In genomic region chr5:141781910-141782309, GRCh38 we compare ENCODE assay signal across 1 cellular context.
TF ChIP-seq lines count a peak whose summit lies in the region.

No MANE protein-coding gene starts in this region.

TF ChIP-seq in HepG2, 621 proteins besides CTCF, POLR2A, EP300 and RAD21 (continued from another document):
- TF ChIP-seq, protein P1, sequence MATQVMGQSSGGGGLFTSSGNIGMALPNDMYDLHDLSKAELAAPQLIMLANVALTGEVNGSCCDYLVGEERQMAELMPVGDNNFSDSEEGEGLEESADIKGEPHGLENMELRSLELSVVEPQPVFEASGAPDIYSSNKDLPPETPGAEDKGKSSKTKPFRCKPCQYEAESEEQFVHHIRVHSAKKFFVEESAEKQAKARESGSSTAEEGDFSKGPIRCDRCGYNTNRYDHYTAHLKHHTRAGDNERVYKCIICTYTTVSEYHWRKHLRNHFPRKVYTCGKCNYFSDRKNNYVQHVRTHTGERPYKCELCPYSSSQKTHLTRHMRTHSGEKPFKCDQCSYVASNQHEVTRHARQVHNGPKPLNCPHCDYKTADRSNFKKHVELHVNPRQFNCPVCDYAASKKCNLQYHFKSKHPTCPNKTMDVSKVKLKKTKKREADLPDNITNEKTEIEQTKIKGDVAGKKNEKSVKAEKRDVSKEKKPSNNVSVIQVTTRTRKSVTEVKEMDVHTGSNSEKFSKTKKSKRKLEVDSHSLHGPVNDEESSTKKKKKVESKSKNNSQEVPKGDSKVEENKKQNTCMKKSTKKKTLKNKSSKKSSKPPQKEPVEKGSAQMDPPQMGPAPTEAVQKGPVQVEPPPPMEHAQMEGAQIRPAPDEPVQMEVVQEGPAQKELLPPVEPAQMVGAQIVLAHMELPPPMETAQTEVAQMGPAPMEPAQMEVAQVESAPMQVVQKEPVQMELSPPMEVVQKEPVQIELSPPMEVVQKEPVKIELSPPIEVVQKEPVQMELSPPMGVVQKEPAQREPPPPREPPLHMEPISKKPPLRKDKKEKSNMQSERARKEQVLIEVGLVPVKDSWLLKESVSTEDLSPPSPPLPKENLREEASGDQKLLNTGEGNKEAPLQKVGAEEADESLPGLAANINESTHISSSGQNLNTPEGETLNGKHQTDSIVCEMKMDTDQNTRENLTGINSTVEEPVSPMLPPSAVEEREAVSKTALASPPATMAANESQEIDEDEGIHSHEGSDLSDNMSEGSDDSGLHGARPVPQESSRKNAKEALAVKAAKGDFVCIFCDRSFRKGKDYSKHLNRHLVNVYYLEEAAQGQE (IDR thresholded peaks at IDR 0.05; ENCODE audit: borderline replicate concordance in 1 of 2, low read depth in 1 of 2, low read length in 2 of 2), result no peak
TF ChIP-seq in HepG2: peak in this region for 0.
